Comparison of ENCODE assay signal across 16 cellular contexts in the genomic region with DNA sequence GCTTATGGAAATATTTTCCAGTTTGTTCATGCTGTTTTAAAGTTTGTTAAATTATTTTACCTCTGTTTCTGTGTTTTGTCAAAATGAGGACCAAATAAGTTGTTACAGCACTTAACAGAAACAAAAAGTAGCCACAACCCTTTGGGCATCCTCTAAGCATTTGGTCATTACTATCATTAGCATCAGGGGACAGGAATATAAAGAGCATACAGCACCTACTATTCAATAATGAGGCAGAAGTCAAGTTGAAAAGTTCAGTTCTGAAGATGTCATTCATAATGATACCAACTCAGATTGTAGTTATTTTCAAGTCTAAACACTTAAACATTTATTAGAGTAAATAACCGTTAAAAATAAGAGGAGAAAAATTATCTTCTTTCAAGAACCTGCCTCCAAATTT.
DNase-seq lines count a peak whose midpoint lies in the region; ATAC-seq, FAIRE-seq and TF ChIP-seq lines count a peak whose summit lies in the region.
"Had no signal": no experiment of that assay in that cellular context is flagged by ENCODE, and none has a peak within 500 bp of the region (broad histone marks: within the 10 kb centered on the region; RNA-seq: fewer than 3 reads in every experiment).

No MANE protein-coding gene starts in this region.

- no peak overlapping the region for H3K27ac ChIP-seq in esophagus squamous epithelium

- ATAC-seq in GM19351 (IDR thresholded peaks at IDR 0.05; ENCODE audit: unreplicated experiment) (peak; percentile 58), HG02610 (IDR thresholded peaks at IDR 0.05; ENCODE audit: unreplicated experiment) (peak; percentile 74), HG03196 (IDR thresholded peaks at IDR 0.05; ENCODE audit: unreplicated experiment) (peak; percentile 57)
- ATAC-seq: left lobe of liver had no signal

- no peaks in the 10 kb centered on the region for H3K4me1 ChIP-seq in esophagus squamous epithelium

- FAIRE-seq in frontal cortex (lab: Jason Lieb, UNC) = no peak
- FAIRE-seq: astrocyte had no signal

- intact Hi-C loops in esophagus squamous epithelium (cut with DNase I) = no loop called here

- H3K36me3 ChIP-seq in esophagus squamous epithelium = no peaks in the 10 kb centered on the region

- H3K27me3 ChIP-seq in esophagus squamous epithelium = no peaks in the 10 kb centered on the region

- 65 to 81% methylated on average over 1 of the region's 1 CpG for WGBS in esophagus squamous epithelium, 2 donors

- H3K9me3 ChIP-seq in esophagus squamous epithelium = no peaks in the 10 kb centered on the region

- TF ChIP-seq POLR2A in esophagus squamous epithelium (IDR thresholded peaks at IDR 0.05) = no peak

- DNase-seq in GM10266 (ENCODE audit: extremely low spot score) = peak; percentile 13
- DNase-seq in frontal cortex (ENCODE audit: low spot score in 2 of 2) = no peak
- no peak for DNase-seq in NCI-H524 (lab: John Stamatoyannopoulos, UW)
- no peak for DNase-seq in esophagus squamous epithelium (lab: John Stamatoyannopoulos, UW)
- DNase-seq in HUDEP-2 (lab: John Stamatoyannopoulos, UW; ENCODE audit: unreplicated experiment in 76 of 76) = no peak
- DNase-seq: activated T-cell treated with anti-CD3 and anti-CD28 coated beads, Interleukin-2, amount 50 U/mL, for 24 hours; DMS153; effector CD4-positive, alpha-beta T cell; NCI-H1092 treated with DMSO at 0.1 percent for 48 hours; NCI-H526; trophoblast cell had no signal

- H3K4me3 ChIP-seq in esophagus squamous epithelium = no peak overlapping the region

- TF ChIP-seq CTCF in GM10266 (IDR thresholded peaks at IDR 0.05; ENCODE audit: control insufficient read depth, insufficient read depth, low read depth, missing control alignments) (no peak), esophagus squamous epithelium (IDR thresholded peaks at IDR 0.05) (no peak)
